Comparison of ENCODE assay signal across 10 cellular contexts in the genomic region with DNA sequence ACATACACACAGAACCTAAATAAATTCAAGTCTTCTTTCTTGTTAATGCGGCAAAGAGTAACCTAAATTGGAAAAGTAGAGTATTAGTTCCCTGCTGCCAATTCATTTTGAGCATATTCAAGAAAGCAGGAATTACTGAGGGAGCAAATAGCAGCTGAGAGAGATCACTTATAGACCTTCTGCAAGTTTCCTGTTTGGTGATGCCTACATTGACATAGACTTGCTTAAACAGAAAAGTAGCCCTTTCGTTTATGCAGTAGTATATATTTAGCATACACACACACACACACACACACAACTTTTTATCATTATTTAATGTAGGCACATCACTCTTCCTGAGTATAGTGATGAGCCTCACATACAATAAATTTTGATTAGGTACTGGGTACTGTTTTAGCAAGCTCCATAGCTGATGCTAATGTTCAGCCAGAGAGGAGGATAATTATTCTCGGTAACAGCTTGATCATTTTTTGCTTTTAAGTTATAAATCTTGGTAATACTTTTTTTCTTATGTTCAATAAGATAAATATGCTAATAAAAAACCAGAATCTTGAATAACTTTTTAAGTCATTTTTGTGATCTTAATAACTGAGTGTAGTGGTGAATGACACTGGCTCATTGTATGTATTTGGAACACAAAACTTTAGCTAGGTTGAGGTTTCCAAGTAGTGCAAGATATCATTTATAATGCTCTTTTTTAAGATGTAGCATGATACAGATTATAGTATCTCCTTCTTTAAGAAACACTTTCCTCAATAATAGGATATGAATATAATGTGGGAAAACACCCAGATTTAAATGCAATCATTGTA.
DNase-seq lines count a peak whose midpoint lies in the region; ATAC-seq and TF ChIP-seq lines count a peak whose summit lies in the region.
"Had no signal": no experiment of that assay in that cellular context is flagged by ENCODE, and none has a peak within 500 bp of the region (broad histone marks: within the 10 kb centered on the region; RNA-seq: fewer than 3 reads in every experiment).

No MANE protein-coding gene starts in this region.

- CTCF ChIA-PET in CD4-positive, alpha-beta T cell (lab: Charles Lee) = interaction anchor here (0.6 to 2.4 kb wide), 25 partner anchors 8 to 417 kb away, joined by 3 to 17 read pairs (median 4); a partner anchor contains a TSS

- no peaks in the 10 kb centered on the region for H3K27me3 Mint-ChIP-seq in CD4-positive, alpha-beta T cell
- no peaks in the 10 kb centered on the region for H3K27me3 Mint-ChIP-seq in HFFc6 (ENCODE audit: insufficient read depth)
- H3K27me3 Mint-ChIP-seq in activated naive CD8-positive, alpha-beta T cell treated with anti-CD3 and anti-CD28 coated beads for 36 hours = no peaks in the 10 kb centered on the region

- intact Hi-C loops in CD4-positive, alpha-beta T cell (cut with DNase I, micrococcal nuclease) = loop anchor here (1.0 to 5.0 kb wide), 6 partner anchors 41 to 416 kb away; no protein-coding TSS in a partner anchor

- peak; percentile 37 for ATAC-seq in CD4-positive, alpha-beta T cell (ENCODE audit: poor library complexity)

- H3K27me3 ChIP-seq in CD4-positive, alpha-beta T cell (ENCODE audit: control insufficient read depth, insufficient read depth, low read length) = no peaks in the 10 kb centered on the region

- peaks cover 75% of the 10 kb centered on the region for H3K36me3 Mint-ChIP-seq in CD4-positive, alpha-beta T cell (ENCODE audit: low read depth)
- peaks cover 34% of the 10 kb centered on the region for H3K36me3 Mint-ChIP-seq in HFFc6 (ENCODE audit: low read depth)
- H3K36me3 Mint-ChIP-seq in activated naive CD8-positive, alpha-beta T cell treated with anti-CD3 and anti-CD28 coated beads for 36 hours = peaks cover 28% of the 10 kb centered on the region

- peak overlapping the region; percentile 65 for H3K4me3 Mint-ChIP-seq in CD4-positive, alpha-beta T cell
- peak overlapping the region; percentile 32 for H3K4me3 Mint-ChIP-seq in HFFc6
- H3K4me3 Mint-ChIP-seq in activated naive CD8-positive, alpha-beta T cell treated with anti-CD3 and anti-CD28 coated beads for 36 hours = peak overlapping the region; percentile 26

- H3K4me1 Mint-ChIP-seq in CD4-positive, alpha-beta T cell (ENCODE audit: low read depth) = peaks cover 86% of the 10 kb centered on the region
- H3K4me1 Mint-ChIP-seq in HFFc6 (ENCODE audit: low read depth) = peaks cover 74% of the 10 kb centered on the region
- peaks cover 63% of the 10 kb centered on the region for H3K4me1 Mint-ChIP-seq in activated naive CD8-positive, alpha-beta T cell treated with anti-CD3 and anti-CD28 coated beads for 36 hours

- no peaks in the 10 kb centered on the region for H3K9me3 Mint-ChIP-seq in CD4-positive, alpha-beta T cell
- H3K9me3 Mint-ChIP-seq in HFFc6 = no peaks in the 10 kb centered on the region
- peaks cover 3% of the 10 kb centered on the region for H3K9me3 Mint-ChIP-seq in activated naive CD8-positive, alpha-beta T cell treated with anti-CD3 and anti-CD28 coated beads for 36 hours

- H3K9me3 ChIP-seq in CD4-positive, alpha-beta T cell (ENCODE audit: control insufficient read depth, low read length) = no peaks in the 10 kb centered on the region

- peak overlapping the region; percentile 73 for H3K27ac Mint-ChIP-seq in CD4-positive, alpha-beta T cell
- peak overlapping the region; percentile 55 for H3K27ac Mint-ChIP-seq in HFFc6
- H3K27ac Mint-ChIP-seq in activated naive CD8-positive, alpha-beta T cell treated with anti-CD3 and anti-CD28 coated beads for 36 hours = peak overlapping the region; percentile 82

- POLR2A ChIA-PET in CD4-positive, alpha-beta T cell (lab: Charles Lee) = interaction anchor here (0.7 to 3.3 kb wide), 10 partner anchors 8 to 371 kb away, joined by 3 to 13 read pairs (median 4); a partner anchor contains a TSS

- TF ChIP-seq CTCF in CD4-positive, alpha-beta T cell (IDR thresholded peaks at IDR 0.05) = no peak
- no peak for TF ChIP-seq CTCF in HFFc6 (IDR thresholded peaks at IDR 0.05)

- peak overlapping the region; percentile 41 for H3K27ac ChIP-seq in CD4-positive, alpha-beta T cell (ENCODE audit: low read depth, low read length)

- DNase-seq in CD4-positive, alpha-beta T cell = no peak
- DNase-seq in HFFc6 (no peak), middle frontal gyrus (ENCODE audit: extremely low spot score, low spot score) (peak; percentile 2), glomerular visceral epithelial cell (ENCODE audit: extremely low spot score) (no peak), retina (no peak), GF-D8 (lab: John Stamatoyannopoulos, UW) (no peak), CD1c-positive myeloid dendritic cell (ENCODE audit: extremely low spot score) (no peak)
- no peak for DNase-seq in activated naive CD8-positive, alpha-beta T cell treated with anti-CD3 and anti-CD28 coated beads for 36 hours
- DNase-seq: DMS79; stimulated activated CD4-positive, alpha-beta T cell treated with anti-CD3 and anti-CD28 coated beads, Interleukin-1b, Interleukin-23, amount 100 ng/mL, for 48 hours had no signal
